ENCODE assay signal across 29 cellular contexts in the genomic region with DNA sequence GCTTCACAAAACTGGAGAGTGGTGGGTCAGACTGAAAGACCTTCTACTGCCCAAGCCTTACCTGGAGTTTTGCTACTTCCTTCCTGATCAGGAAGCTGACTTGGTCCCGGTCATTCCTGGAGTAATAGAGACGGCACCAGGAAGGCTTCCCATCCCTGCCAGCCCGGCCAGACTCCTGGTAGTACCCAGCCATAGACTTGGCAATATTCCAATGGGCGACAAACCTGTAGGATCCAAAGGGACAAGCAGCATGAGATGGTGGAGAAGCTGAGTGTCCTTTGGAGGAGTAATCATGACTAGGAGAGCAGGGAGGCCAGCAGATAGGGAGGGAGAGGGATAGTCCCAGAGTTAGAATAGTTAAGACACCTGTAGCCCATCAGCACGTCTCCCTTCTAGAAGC. TPM values are rescaled to one million over a fixed set of nuclear protein-coding genes. Genes with fewer than 3 reads are reported as not detected.
"Had no signal": no experiment of that assay in that cellular context is flagged by ENCODE, and none has a peak within 500 bp of the region (broad histone marks: within the 10 kb centered on the region; RNA-seq: fewer than 3 reads in every experiment).

No MANE protein-coding gene starts in this region.

- H3K4me1 Mint-ChIP-seq: endodermal cell; nephron progenitor cell; stimulated activated effector memory CD8-positive, alpha-beta T cell treated with anti-CD3 and anti-CD28 coated beads, Interleukin-12 subunit alpha, Interleukin-12 subunit beta, amount 100 ng/mL, for 72 hours had no signal

- H3K27ac ChIP-seq: epithelial cell of prostate, gastrocnemius medialis, ovary, right lobe of liver, testis, tibial artery had no signal

- H3K4me3 ChIP-seq: dorsolateral prefrontal cortex, gastrocnemius medialis, ovary, right lobe of liver, smooth muscle cell, testis, tibial artery had no signal

- H3K36me3 ChIP-seq: ovary had no signal

- H3K9me3 Mint-ChIP-seq: endodermal cell; naive thymus-derived CD8-positive, alpha-beta T cell; nephron progenitor cell; stimulated activated effector memory CD8-positive, alpha-beta T cell treated with anti-CD3 and anti-CD28 coated beads, Interleukin-12 subunit alpha, Interleukin-12 subunit beta, amount 100 ng/mL, for 72 hours; type B pancreatic cell had no signal

- H3K27me3 ChIP-seq: dorsolateral prefrontal cortex, gastrocnemius medialis, ovary, right lobe of liver, testis, tibial artery had no signal

- H3K27ac Mint-ChIP-seq: endodermal cell; naive thymus-derived CD8-positive, alpha-beta T cell; nephron progenitor cell; stimulated activated effector memory CD8-positive, alpha-beta T cell treated with anti-CD3 and anti-CD28 coated beads, Interleukin-12 subunit alpha, Interleukin-12 subunit beta, amount 100 ng/mL, for 72 hours; type B pancreatic cell had no signal

- H3K9me3 ChIP-seq: gastrocnemius medialis, ovary, right lobe of liver, testis, tibial artery had no signal

- H3K4me3 Mint-ChIP-seq: endodermal cell; naive thymus-derived CD8-positive, alpha-beta T cell; nephron progenitor cell; stimulated activated effector memory CD8-positive, alpha-beta T cell treated with anti-CD3 and anti-CD28 coated beads, Interleukin-12 subunit alpha, Interleukin-12 subunit beta, amount 100 ng/mL, for 72 hours; type B pancreatic cell had no signal

- H3K4me1 ChIP-seq: gastrocnemius medialis, right lobe of liver, testis, tibial artery had no signal

- H3K27me3 Mint-ChIP-seq: naive thymus-derived CD8-positive, alpha-beta T cell; type B pancreatic cell had no signal

- FAIRE-seq: colon, keratinocyte, urothelium cell line had no signal

- DNase-seq: cerebellar nuclear complex; dorsolateral prefrontal cortex; effector CD8-positive, alpha-beta T cell; endodermal cell; foreskin fibroblast; gastrocnemius medialis; naive thymus-derived CD8-positive, alpha-beta T cell; nephron progenitor cell; occipital lobe; stimulated activated CD4-positive, alpha-beta T cell treated with anti-CD3 and anti-CD28 coated beads, Interleukin-12 subunit alpha, Interleukin-12 subunit beta, amount 100 ng/mL, for 4 hours; stimulated activated CD4-positive, alpha-beta T cell treated with anti-CD3 and anti-CD28 coated beads, Interleukin-1b, Interleukin-23, amount 100 ng/mL, for 48 hours; stimulated activated CD4-positive, alpha-beta T cell treated with anti-CD3 and anti-CD28 coated beads, Interleukin-4, amount 100 ng/mL, for 1 hour; stimulated activated naive CD8-positive, alpha-beta T cell treated with anti-CD3 and anti-CD28 coated beads, Interleukin-15, Interleukin-2, amounts not matched to agents 100 U/mL and 50 U/mL, for 24 hours; substantia nigra; testis; tibial artery had no signal

- ATAC-seq: esophagus mucosa; gastrocnemius medialis; left lobe of liver; naive thymus-derived CD8-positive, alpha-beta T cell; right lobe of liver; stimulated activated effector memory CD8-positive, alpha-beta T cell treated with anti-CD3 and anti-CD28 coated beads, Interleukin-12 subunit alpha, Interleukin-12 subunit beta, amount 100 ng/mL, for 72 hours; stimulated activated naive CD8-positive, alpha-beta T cell treated with anti-CD3 and anti-CD28 coated beads, Interleukin-15, Interleukin-2, amounts not matched to agents 100 U/mL and 50 U/mL, for 24 hours had no signal

RNA-seq across cellular contexts. Expression of gene SMIM5, which starts 25.0 kb away (rescaled TPM):
- total RNA-seq: glomerular endothelial cell, lung microvascular endothelial cell had no signal
